ENCODE assay signal across 21 cellular contexts in genomic region chr17:61005358-61005757, GRCh38.
"Had no signal": no experiment of that assay in that cellular context is flagged by ENCODE, and none has a peak within 500 bp of the region (broad histone marks: within the 10 kb centered on the region; RNA-seq: fewer than 3 reads in every experiment).

No MANE protein-coding gene starts in this region.

- H3K27ac ChIP-seq: breast epithelium, neutrophil, pancreas, sigmoid colon, testis had no signal

- H3K4me3 ChIP-seq: breast epithelium, pancreas, sigmoid colon, testis had no signal

- ATAC-seq: activated naive CD8-positive, alpha-beta T cell treated with anti-CD3 and anti-CD28 coated beads, Interleukin-2, amount 50 U/mL, for 24 hours; esophagus mucosa; natural killer cell; pancreas; stimulated activated memory B cell treated with anti-CD40 and anti-IgM and Interleukin-4, amounts not matched to agents 10 μg/mL and 1 μg/mL and 100 μg/mL, for 72 hours had no signal

- H3K27me3 ChIP-seq: breast epithelium, pancreas, sigmoid colon, testis had no signal

- FAIRE-seq: pancreas had no signal

- H3K4me1 ChIP-seq: breast epithelium, pancreas, sigmoid colon, testis had no signal

- H3K36me3 ChIP-seq: breast epithelium, neutrophil, pancreas, sigmoid colon had no signal

- DNase-seq: activated CD8-positive, alpha-beta memory T cell treated with anti-CD3 and anti-CD28 coated beads for 24 hours; activated CD8-positive, alpha-beta memory T cell treated with anti-CD3 and anti-CD28 coated beads, Interleukin-2, amount 50 U/mL, for 48 hours; activated effector memory CD4-positive, alpha-beta T cell treated with Interleukin-2 at 50 U/mL for 16 hours; activated naive CD4-positive, alpha-beta T cell treated with anti-CD3 and anti-CD28 coated beads, Interleukin-2, amount 10 ng/mL, durations not matched to agents 7 days and 5 days; activated naive CD8-positive, alpha-beta T cell treated with anti-CD3 and anti-CD28 coated beads, Interleukin-2, amount 50 U/mL, for 24 hours; activated T-cell treated with anti-CD3 and anti-CD28 coated beads, Interleukin-2, amount 50 U/mL, for 48 hours; aorta; effector CD4-positive, alpha-beta T cell; foreskin fibroblast; hypothalamus; islet precursor cell; mesendoderm; natural killer cell; pancreas; sigmoid colon; stimulated activated CD4-positive, alpha-beta T cell treated with anti-CD3 and anti-CD28 coated beads, Interleukin-4, amount 100 ng/mL, for 24 hours; testis had no signal

- H3K9me3 ChIP-seq: breast epithelium, neutrophil, pancreas, sigmoid colon, testis had no signal
